1 cellular context compared by ENCODE assay signal in genomic region chr12:27143676-27144075, GRCh38.
TF ChIP-seq lines count a peak whose summit lies in the region.

No MANE protein-coding gene starts in this region.

TF ChIP-seq in A549, 52 proteins besides CTCF, POLR2A, EP300 and RAD21 (continued from another document):
- TF ChIP-seq PBX3 (IDR thresholded peaks at IDR 0.05) (no peak), CEBPB (IDR thresholded peaks at IDR 0.05) (no peak), ZNF302 (CRISPR knock-in tag; IDR thresholded peaks at IDR 0.05) (no peak), JUN (IDR thresholded peaks at IDR 0.05) (no peak)
- TF ChIP-seq, protein P1, sequence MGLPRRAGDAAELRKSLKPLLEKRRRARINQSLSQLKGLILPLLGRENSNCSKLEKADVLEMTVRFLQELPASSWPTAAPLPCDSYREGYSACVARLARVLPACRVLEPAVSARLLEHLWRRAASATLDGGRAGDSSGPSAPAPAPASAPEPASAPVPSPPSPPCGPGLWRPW (IDR thresholded peaks at IDR 0.05), result no peak
